In the genomic region with DNA sequence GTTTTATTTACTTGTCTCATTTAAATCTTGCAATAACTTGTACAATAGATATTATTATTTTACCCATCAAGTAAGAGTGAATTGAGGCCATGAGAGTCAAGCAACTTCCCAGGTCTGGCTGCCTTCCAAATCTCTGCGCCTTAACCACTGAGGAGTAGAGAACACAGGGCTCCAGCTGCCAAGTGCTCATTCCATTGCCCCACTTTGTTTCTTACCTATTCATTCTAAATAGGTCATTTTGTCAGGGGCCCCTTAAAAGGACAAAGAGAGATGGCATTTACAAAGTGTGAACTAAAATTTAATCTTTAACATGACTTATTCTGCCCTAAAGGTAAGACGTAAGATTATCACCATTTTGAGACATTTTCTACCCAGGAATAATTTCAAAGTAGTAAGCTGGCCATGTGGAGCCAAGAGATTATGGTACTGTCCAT, we compare ENCODE assay signal across 1 cellular context.
TF ChIP-seq lines count a peak whose summit lies in the region.

No MANE protein-coding gene starts in this region.

TF ChIP-seq in WTC11, 78 proteins besides CTCF, POLR2A, EP300 and RAD21 (continued from another document):
- TF ChIP-seq, protein P1, sequence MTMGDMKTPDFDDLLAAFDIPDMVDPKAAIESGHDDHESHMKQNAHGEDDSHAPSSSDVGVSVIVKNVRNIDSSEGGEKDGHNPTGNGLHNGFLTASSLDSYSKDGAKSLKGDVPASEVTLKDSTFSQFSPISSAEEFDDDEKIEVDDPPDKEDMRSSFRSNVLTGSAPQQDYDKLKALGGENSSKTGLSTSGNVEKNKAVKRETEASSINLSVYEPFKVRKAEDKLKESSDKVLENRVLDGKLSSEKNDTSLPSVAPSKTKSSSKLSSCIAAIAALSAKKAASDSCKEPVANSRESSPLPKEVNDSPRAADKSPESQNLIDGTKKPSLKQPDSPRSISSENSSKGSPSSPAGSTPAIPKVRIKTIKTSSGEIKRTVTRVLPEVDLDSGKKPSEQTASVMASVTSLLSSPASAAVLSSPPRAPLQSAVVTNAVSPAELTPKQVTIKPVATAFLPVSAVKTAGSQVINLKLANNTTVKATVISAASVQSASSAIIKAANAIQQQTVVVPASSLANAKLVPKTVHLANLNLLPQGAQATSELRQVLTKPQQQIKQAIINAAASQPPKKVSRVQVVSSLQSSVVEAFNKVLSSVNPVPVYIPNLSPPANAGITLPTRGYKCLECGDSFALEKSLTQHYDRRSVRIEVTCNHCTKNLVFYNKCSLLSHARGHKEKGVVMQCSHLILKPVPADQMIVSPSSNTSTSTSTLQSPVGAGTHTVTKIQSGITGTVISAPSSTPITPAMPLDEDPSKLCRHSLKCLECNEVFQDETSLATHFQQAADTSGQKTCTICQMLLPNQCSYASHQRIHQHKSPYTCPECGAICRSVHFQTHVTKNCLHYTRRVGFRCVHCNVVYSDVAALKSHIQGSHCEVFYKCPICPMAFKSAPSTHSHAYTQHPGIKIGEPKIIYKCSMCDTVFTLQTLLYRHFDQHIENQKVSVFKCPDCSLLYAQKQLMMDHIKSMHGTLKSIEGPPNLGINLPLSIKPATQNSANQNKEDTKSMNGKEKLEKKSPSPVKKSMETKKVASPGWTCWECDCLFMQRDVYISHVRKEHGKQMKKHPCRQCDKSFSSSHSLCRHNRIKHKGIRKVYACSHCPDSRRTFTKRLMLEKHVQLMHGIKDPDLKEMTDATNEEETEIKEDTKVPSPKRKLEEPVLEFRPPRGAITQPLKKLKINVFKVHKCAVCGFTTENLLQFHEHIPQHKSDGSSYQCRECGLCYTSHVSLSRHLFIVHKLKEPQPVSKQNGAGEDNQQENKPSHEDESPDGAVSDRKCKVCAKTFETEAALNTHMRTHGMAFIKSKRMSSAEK (CRISPR knock-in tag; IDR thresholded peaks at IDR 0.05; ENCODE audit: borderline replicate concordance) = no peak
TF ChIP-seq in WTC11: peak in this region for 0.
